14 cellular contexts compared by ENCODE assay signal in the genomic region with DNA sequence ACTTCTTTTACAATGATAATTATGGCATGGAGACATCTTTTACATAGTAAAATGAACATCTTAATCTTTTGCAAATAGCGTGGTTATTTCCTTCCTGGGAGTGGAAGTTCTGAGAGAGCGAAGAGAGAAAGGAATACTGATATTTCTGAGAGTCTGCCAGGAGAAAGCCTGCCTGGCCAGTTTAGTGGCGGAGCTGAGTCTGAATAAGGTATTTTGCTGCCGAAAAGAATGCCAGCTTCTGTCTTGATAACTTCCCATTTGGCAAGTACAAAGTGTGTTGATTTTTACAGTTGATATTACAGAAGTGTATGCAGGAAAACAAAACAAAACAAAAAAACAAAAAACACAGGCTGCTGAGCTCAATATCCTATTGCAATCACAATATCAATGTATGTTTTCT. TPM values are rescaled to one million over a fixed set of nuclear protein-coding genes. Genes with fewer than 3 reads are reported as not detected.
A peak's percentile ranks its signal among the peaks of the same experiment; 100 is the strongest.
DNase-seq lines count a peak whose midpoint lies in the region; ATAC-seq, FAIRE-seq and TF ChIP-seq lines count a peak whose summit lies in the region.
"Had no signal": no experiment of that assay in that cellular context is flagged by ENCODE, and none has a peak within 500 bp of the region (broad histone marks: within the 10 kb centered on the region; RNA-seq: fewer than 3 reads in every experiment).

No MANE protein-coding gene starts in this region.

- FAIRE-seq in bronchial epithelial cell (lab: Jason Lieb, UNC), result no peak

- H3K27ac ChIP-seq in stomach (peak overlapping the region in 1 of 5 donors; percentile 7), tibial nerve (no peak overlapping the region)
- H3K27ac ChIP-seq: A549 had no signal

- no peak overlapping the region for H3K4me3 Mint-ChIP-seq in activated CD4-positive, alpha-beta memory T cell treated with anti-CD3 and anti-CD28 coated beads for 36 hours
- H3K4me3 Mint-ChIP-seq: H9, IgD-negative memory B cell had no signal

- CTCF ChIA-PET in activated CD4-positive, alpha-beta memory T cell treated with anti-CD3 and anti-CD28 coated beads for 36 hours (lab: Charles Lee), result interaction anchor here (0.6 kb wide), 1 partner anchor 121 kb away, joined by 4 read pairs; no protein-coding TSS in a partner anchor

- no peaks in the 10 kb centered on the region for H3K4me1 Mint-ChIP-seq in activated CD4-positive, alpha-beta memory T cell treated with anti-CD3 and anti-CD28 coated beads for 36 hours (ENCODE audit: low read depth)
- H3K4me1 Mint-ChIP-seq: IgD-negative memory B cell had no signal

- no peaks in the 10 kb centered on the region for H3K36me3 ChIP-seq in bronchial epithelial cell (ENCODE audit: control insufficient read depth, insufficient read depth, low read length)
- H3K36me3 ChIP-seq in stomach, result no peaks in the 10 kb centered on the region
- H3K36me3 ChIP-seq in tibial nerve, result no peaks in the 10 kb centered on the region
- H3K36me3 ChIP-seq: BE2C had no signal

- intact Hi-C loops in stomach (cut with DNase I; ENCODE audit: low total_unique reads), result no loop called here
- intact Hi-C loops in activated CD4-positive, alpha-beta memory T cell treated with anti-CD3 and anti-CD28 coated beads for 36 hours (cut with micrococcal nuclease), result no loop called here

- no peak for TF ChIP-seq POLR2A in stomach (IDR thresholded peaks at IDR 0.05)
- TF ChIP-seq POLR2A in tibial nerve (IDR thresholded peaks at IDR 0.05), result no peak

- H3K9me3 Mint-ChIP-seq in activated CD4-positive, alpha-beta memory T cell treated with anti-CD3 and anti-CD28 coated beads for 36 hours, result no peaks in the 10 kb centered on the region
- H3K9me3 Mint-ChIP-seq: H9, IgD-negative memory B cell had no signal

- H3K9me3 ChIP-seq in stomach (no peaks in the 10 kb centered on the region), tibial nerve (no peaks in the 10 kb centered on the region)
- H3K9me3 ChIP-seq: A549, BE2C had no signal

- no peaks in the 10 kb centered on the region for H3K4me1 ChIP-seq in stomach
- H3K4me1 ChIP-seq in tibial nerve, result no peaks in the 10 kb centered on the region
- H3K4me1 ChIP-seq: A549, BE2C had no signal

- no peaks in the 10 kb centered on the region for H3K27me3 Mint-ChIP-seq in activated CD4-positive, alpha-beta memory T cell treated with anti-CD3 and anti-CD28 coated beads for 36 hours
- H3K27me3 Mint-ChIP-seq: IgD-negative memory B cell had no signal

- TF ChIP-seq EP300 in stomach (IDR thresholded peaks at IDR 0.05) (no peak), tibial nerve (IDR thresholded peaks at IDR 0.05) (no peak)

- DNase-seq in LNCaP clone FGC (ENCODE audit: low read depth), result peak; percentile 76
- DNase-seq in bronchial epithelial cell (ENCODE audit: low read depth), result peak; percentile 8
- DNase-seq in medulla oblongata (ENCODE audit: extremely low spot score), result peak; percentile 36
- DNase-seq in stomach, result peak; percentile 51
- no peak for DNase-seq in tibial nerve (ENCODE audit: low spot score in 2 of 2)
- no peak for DNase-seq in activated CD4-positive, alpha-beta memory T cell treated with anti-CD3 and anti-CD28 coated beads for 36 hours
- no peak for DNase-seq in cerebellar nuclear complex (lab: John Stamatoyannopoulos, UW)
- DNase-seq: BE2C, DMS53, GOT3, H9 had no signal

- no peaks in the 10 kb centered on the region for H3K36me3 Mint-ChIP-seq in activated CD4-positive, alpha-beta memory T cell treated with anti-CD3 and anti-CD28 coated beads for 36 hours
- H3K36me3 Mint-ChIP-seq: IgD-negative memory B cell had no signal

- ATAC-seq in GM18909 (IDR thresholded peaks at IDR 0.05; ENCODE audit: poor library complexity, unreplicated experiment), result no peak
- ATAC-seq: A549 had no signal

- H3K27me3 ChIP-seq in bronchial epithelial cell (ENCODE audit: control insufficient read depth, insufficient read depth, low read length) (no peaks in the 10 kb centered on the region), stomach (no peaks in the 10 kb centered on the region), tibial nerve (no peaks in the 10 kb centered on the region)
- H3K27me3 ChIP-seq: BE2C had no signal

- POLR2A ChIA-PET in activated CD4-positive, alpha-beta memory T cell treated with anti-CD3 and anti-CD28 coated beads for 36 hours (lab: Charles Lee), result no interaction called here

- TF ChIP-seq CTCF in LNCaP clone FGC (IDR thresholded peaks at IDR 0.05; ENCODE audit: control insufficient read depth, extremely low read depth, insufficient read depth) (no peak), bronchial epithelial cell (IDR thresholded peaks at IDR 0.05; ENCODE audit: insufficient read depth, low read length, severe bottlenecking) (no peak), stomach (IDR thresholded peaks at IDR 0.05) (no peak), tibial nerve (IDR thresholded peaks at IDR 0.05) (no peak)

- no peak overlapping the region for H3K27ac Mint-ChIP-seq in activated CD4-positive, alpha-beta memory T cell treated with anti-CD3 and anti-CD28 coated beads for 36 hours
- H3K27ac Mint-ChIP-seq: H9, IgD-negative memory B cell had no signal

- WGBS in stomach, 5 donors, result 30 to 47% (median 39%) methylated on average over 4 of the region's 4 CpGs
- WGBS in tibial nerve, 2 donors, result 56 to 60% methylated on average over 4 of the region's 4 CpGs

- no peak overlapping the region for H3K4me3 ChIP-seq in LNCaP clone FGC (ENCODE audit: low read depth, low read length)
- H3K4me3 ChIP-seq in bronchial epithelial cell (ENCODE audit: low read depth, low read length), result no peak overlapping the region
- H3K4me3 ChIP-seq in stomach, result no peak overlapping the region
- no peak overlapping the region for H3K4me3 ChIP-seq in tibial nerve
- H3K4me3 ChIP-seq: A549 had no signal

RNA-seq across cellular contexts. Expression of gene KCNJ2, which starts 55.9 kb away (rescaled TPM):
- 0.51 and 1.6 TPM in 2 replicates for total RNA-seq in bronchial epithelial cell
- total RNA-seq in stomach, result 1 to 10 TPM; 2.0 to 6.4 (median 4.3) TPM
- polyA plus RNA-seq in stomach, result 1 to 10 TPM in 1 of 3 donors, under 1 TPM in 1, not detected in 1; 0.31 to 2.3 TPM
- total RNA-seq in tibial nerve, result 10 to 100 TPM in 1 of 4 donors, 1 to 10 TPM in 3; 2.7 to 18.0 (median 6.7) TPM
- not detected for total RNA-seq in activated CD4-positive, alpha-beta memory T cell treated with anti-CD3 and anti-CD28 coated beads for 36 hours
- polyA plus RNA-seq: IgD-negative memory B cell had no signal

Comparison
In these comparisons a context has a peak if more than half of its experiments do, and no peak if none do; other contexts are left out.
1. DNase-seq: peak in LNCaP clone FGC (single experiment), bronchial epithelial cell (single experiment), medulla oblongata (single experiment) and stomach (single experiment); none in tibial nerve (0 of 2), activated CD4-positive, alpha-beta memory T cell treated with anti-CD3 and anti-CD28 coated beads for 36 hours (single experiment) and cerebellar nuclear complex (0 of 2).